ENCODE assay signal across 12 cellular contexts in the genomic region with DNA sequence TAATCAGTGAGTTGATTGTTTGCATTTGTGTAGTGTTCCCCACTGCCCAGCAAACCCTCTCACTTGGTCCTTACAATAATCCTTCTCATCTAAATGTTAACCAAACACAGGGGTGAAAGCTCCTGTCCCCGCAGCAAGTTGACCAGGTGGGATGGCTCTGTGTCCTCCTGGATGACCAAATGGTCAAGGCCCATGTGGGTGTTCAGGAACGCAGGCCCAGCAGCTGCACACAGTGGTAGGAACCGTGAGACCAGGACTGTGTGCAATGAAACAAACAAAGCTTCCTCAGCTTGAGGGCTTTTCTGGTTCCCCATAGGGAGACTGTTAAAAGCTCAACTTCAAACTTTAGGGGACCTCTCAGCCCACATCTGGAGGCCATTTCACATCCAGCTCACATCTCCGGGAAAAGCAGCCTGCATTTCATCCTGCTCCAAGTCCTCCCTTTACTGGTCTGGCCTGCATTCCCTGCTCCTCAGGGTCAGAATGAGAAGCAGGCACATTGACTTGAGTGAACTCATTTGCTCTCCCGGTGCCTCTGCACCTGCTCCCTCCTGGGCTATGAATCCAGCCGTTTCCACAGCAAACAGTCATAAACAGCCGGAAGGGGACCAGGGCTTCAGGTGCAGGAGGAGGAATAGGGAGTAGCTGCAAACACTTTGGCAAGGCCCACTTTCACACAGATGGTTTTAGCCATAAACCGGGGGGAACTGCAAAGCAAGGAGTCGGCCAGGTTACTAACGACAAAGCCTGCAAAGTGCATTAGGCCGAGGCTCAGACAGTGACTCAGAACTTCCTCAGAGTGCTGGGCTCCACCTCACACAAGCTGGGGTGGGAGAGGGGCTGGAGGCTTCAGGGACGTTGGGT.
DNase-seq lines count a peak whose midpoint lies in the region; ATAC-seq and TF ChIP-seq lines count a peak whose summit lies in the region.
"Had no signal": no experiment of that assay in that cellular context is flagged by ENCODE, and none has a peak within 500 bp of the region (broad histone marks: within the 10 kb centered on the region; RNA-seq: fewer than 3 reads in every experiment).

No MANE protein-coding gene starts in this region.

- peaks cover 11% of the 10 kb centered on the region for H3K27me3 Mint-ChIP-seq in endodermal cell (ENCODE audit: insufficient read depth)

- ATAC-seq in HG02642 (IDR thresholded peaks at IDR 0.05; ENCODE audit: poor library complexity, unreplicated experiment): no peak

- no peak overlapping the region for H3K4me3 Mint-ChIP-seq in endodermal cell
- H3K4me3 Mint-ChIP-seq: activated CD4-positive, alpha-beta T cell treated with anti-CD3 and anti-CD28 coated beads, Interleukin-2, amount 10 ng/mL, durations not matched to agents 24 days and 14 days had no signal

- H3F3A ChIP-seq in smooth muscle cell (ENCODE audit: low read depth): peaks cover 11% of the 10 kb centered on the region

- H3K4me3 ChIP-seq in endodermal cell (ENCODE audit: low read length) (no peak overlapping the region), smooth muscle cell (no peak overlapping the region)
- H3K4me3 ChIP-seq: stomach had no signal

- no peak for TF ChIP-seq CTCF in endodermal cell (conservative IDR thresholded peaks at IDR 0.05)
- TF ChIP-seq CTCF in smooth muscle cell (IDR thresholded peaks at IDR 0.05; ENCODE audit: borderline replicate concordance, insufficient read depth, poor library complexity, severe bottlenecking): no peak

- peaks cover 5% of the 10 kb centered on the region for H3K27me3 ChIP-seq in endodermal cell (ENCODE audit: control insufficient read depth, insufficient read depth, low read length, poor library complexity, severe bottlenecking)
- H3K27me3 ChIP-seq in smooth muscle cell (ENCODE audit: low read depth): no peaks in the 10 kb centered on the region
- H3K27me3 ChIP-seq: stomach had no signal

- H3K27ac Mint-ChIP-seq in endodermal cell: no peak overlapping the region
- H3K27ac Mint-ChIP-seq: activated CD4-positive, alpha-beta T cell treated with anti-CD3 and anti-CD28 coated beads, Interleukin-2, amount 10 ng/mL, durations not matched to agents 24 days and 14 days had no signal

- no peak overlapping the region for H2AFZ ChIP-seq in smooth muscle cell (ENCODE audit: low read depth)

- WGBS in endodermal cell (ENCODE audit: insufficient coverage in 1 of 2, insufficient read length in 1 of 2), 2 experiments: 78 to 83% methylated on average over 10 to 12 of the region's 12 CpGs
- 63% methylated on average over 12 of the region's 12 CpGs for WGBS in smooth muscle cell (ENCODE audit: low lambda C conversion rate)

- no peak overlapping the region for H3K9ac ChIP-seq in endodermal cell (ENCODE audit: extremely low read depth, low read length, poor library complexity, severe bottlenecking)
- H3K9ac ChIP-seq in smooth muscle cell (ENCODE audit: low read depth): no peak overlapping the region

- peak; percentile 54 for DNase-seq in NCI-H345 (lab: John Stamatoyannopoulos, UW)
- no peak for DNase-seq in NCI-H345 treated with DMSO at 0.1 percent for 48 hours (lab: John Stamatoyannopoulos, UW; ENCODE audit: unreplicated experiment)
- peak; percentile 10 for DNase-seq in NCI-H226
- peak; percentile 27 for DNase-seq in endodermal cell
- no peak for DNase-seq in smooth muscle cell (lab: John Stamatoyannopoulos, UW; ENCODE audit: unreplicated experiment)
- no peak for DNase-seq in activated CD4-positive, alpha-beta T cell treated with anti-CD3 and anti-CD28 coated beads for 1 hour
- no peak for DNase-seq in C1 segment of cervical spinal cord (lab: John Stamatoyannopoulos, UW)
- DNase-seq: activated CD4-positive, alpha-beta T cell treated with anti-CD3 and anti-CD28 coated beads, Interleukin-2, amount 10 ng/mL, durations not matched to agents 24 days and 14 days; activated naive CD4-positive, alpha-beta T cell treated with anti-CD3 and anti-CD28 coated beads, Interleukin-2, amount 50 U/mL, for 16 hours; stimulated activated CD4-positive, alpha-beta T cell treated with anti-CD3 and anti-CD28 coated beads, Interleukin-4, amount 100 ng/mL, for 4 hours; stomach had no signal

- H3K9me3 ChIP-seq in endodermal cell (ENCODE audit: control insufficient read depth, low read length) (peaks cover under 1% of the 10 kb centered on the region), smooth muscle cell (replicated peaks; ENCODE audit: low read depth) (no peaks in the 10 kb centered on the region)

- H3K36me3 Mint-ChIP-seq in endodermal cell (ENCODE audit: low read depth): peaks cover 1% of the 10 kb centered on the region

- no peaks in the 10 kb centered on the region for H3K79me2 ChIP-seq in smooth muscle cell (ENCODE audit: low read depth)

- peaks cover 2% of the 10 kb centered on the region for H3K9me3 Mint-ChIP-seq in endodermal cell
- H3K9me3 Mint-ChIP-seq: activated CD4-positive, alpha-beta T cell treated with anti-CD3 and anti-CD28 coated beads, Interleukin-2, amount 10 ng/mL, durations not matched to agents 24 days and 14 days had no signal

- no peaks in the 10 kb centered on the region for H3K36me3 ChIP-seq in endodermal cell (ENCODE audit: control insufficient read depth, insufficient read depth, low read length)
- no peaks in the 10 kb centered on the region for H3K36me3 ChIP-seq in smooth muscle cell (ENCODE audit: low read depth)
- H3K36me3 ChIP-seq: stomach had no signal

- H3K4me1 Mint-ChIP-seq in endodermal cell: peaks cover 1% of the 10 kb centered on the region
- H3K4me1 Mint-ChIP-seq: activated CD4-positive, alpha-beta T cell treated with anti-CD3 and anti-CD28 coated beads, Interleukin-2, amount 10 ng/mL, durations not matched to agents 24 days and 14 days had no signal

- H3K4me1 ChIP-seq in endodermal cell (ENCODE audit: control insufficient read depth, insufficient read depth, low read length) (no peaks in the 10 kb centered on the region), smooth muscle cell (ENCODE audit: low read depth) (peaks cover 4% of the 10 kb centered on the region)

- H3K27ac ChIP-seq in endodermal cell (ENCODE audit: low read depth, low read length) (no peak overlapping the region), smooth muscle cell (ENCODE audit: low read depth) (peak overlapping the region; percentile 53)
- H3K27ac ChIP-seq: stomach had no signal

- H4K20me1 ChIP-seq in smooth muscle cell (ENCODE audit: low read depth): no peaks in the 10 kb centered on the region

- no peak overlapping the region for H3K4me2 ChIP-seq in smooth muscle cell

Comparison
In these comparisons a context has a peak if more than half of its experiments do, and no peak if none do; other contexts are left out.
1. DNase-seq: peak in NCI-H345 (single experiment), NCI-H226 (single experiment) and endodermal cell (single experiment); none in NCI-H345 treated with DMSO at 0.1 percent for 48 hours (single experiment), smooth muscle cell (single experiment), activated CD4-positive, alpha-beta T cell treated with anti-CD3 and anti-CD28 coated beads for 1 hour (single experiment) and C1 segment of cervical spinal cord (0 of 14).